In genomic region chr2:133941666-133942065, GRCh38 we compare ENCODE assay signal across 15 cellular contexts.
DNase-seq lines count a peak whose midpoint lies in the region; ATAC-seq, FAIRE-seq and TF ChIP-seq lines count a peak whose summit lies in the region.
"Had no signal": no experiment of that assay in that cellular context is flagged by ENCODE, and none has a peak within 500 bp of the region (broad histone marks: within the 10 kb centered on the region; RNA-seq: fewer than 3 reads in every experiment).

No MANE protein-coding gene starts in this region.

- CTCF ChIA-PET in IMR-90 (lab: Yijun Ruan, JAX), result interaction anchor here (0.7 kb wide), 1 partner anchor 262 kb away, joined by 4 read pairs; no protein-coding TSS in a partner anchor

- in situ Hi-C loops in IMR-90 (cut with MboI; ENCODE audit: low sequenced_read_pairs), result no loop called here

- WGBS in IMR-90 (ENCODE audit: extremely low coverage in 2 of 2, insufficient read length in 1 of 2), 2 experiments, result no CpG with 5 or more reads among the region's 2 CpGs
- 53% methylated on average over 2 of the region's 2 CpGs for WGBS in esophagus muscularis mucosa

- ATAC-seq in IMR-90 (ENCODE audit: low read depth), result peak; percentile 61
- no peak for ATAC-seq in stimulated activated effector memory CD8-positive, alpha-beta T cell treated with anti-CD3 and anti-CD28 coated beads, Interleukin-12 subunit alpha, Interleukin-12 subunit beta, amount 100 ng/mL, for 72 hours
- no peak for ATAC-seq in HG03159 (IDR thresholded peaks at IDR 0.05; ENCODE audit: unreplicated experiment)
- ATAC-seq: A549; CD8-positive, alpha-beta T cell had no signal

- H4K5ac ChIP-seq in IMR-90 (ENCODE audit: low read depth, low read length), result peak overlapping the region; percentile 21; the same call in 1 of the 2 replicates

- no peak for FAIRE-seq in H54 (lab: Jason Lieb, UNC)
- FAIRE-seq: A549, D721Med had no signal

- H2AK9ac ChIP-seq in IMR-90 (replicated peaks; ENCODE audit: low read depth, low read length, poor library complexity), result no peak overlapping the region

- no peak overlapping the region for H3K4me3 ChIP-seq in IMR-90 (ENCODE audit: insufficient read depth, low read depth, low read length)
- no peak overlapping the region for H3K4me3 ChIP-seq in adipocyte (ENCODE audit: low read length)
- no peak overlapping the region for H3K4me3 ChIP-seq in esophagus muscularis mucosa
- H3K4me3 ChIP-seq: A549 had no signal

- no peak overlapping the region for H3K23ac ChIP-seq in IMR-90 (ENCODE audit: low read depth, low read length)

- TF ChIP-seq EP300 in esophagus muscularis mucosa (IDR thresholded peaks at IDR 0.05), result no peak

- H3K27me3 ChIP-seq in IMR-90 (ENCODE audit: control insufficient read depth, insufficient read depth, low read length), result no peaks in the 10 kb centered on the region
- H3K27me3 ChIP-seq in adipocyte (replicated peaks; ENCODE audit: control insufficient read depth, insufficient read depth, low read length), result no peaks in the 10 kb centered on the region
- no peaks in the 10 kb centered on the region for H3K27me3 ChIP-seq in esophagus muscularis mucosa

- H3K36me3 Mint-ChIP-seq in stimulated activated effector memory CD8-positive, alpha-beta T cell treated with anti-CD3 and anti-CD28 coated beads, Interleukin-12 subunit alpha, Interleukin-12 subunit beta, amount 100 ng/mL, for 72 hours, result no peaks in the 10 kb centered on the region
- H3K36me3 Mint-ChIP-seq: CD14-positive monocyte; CD8-positive, alpha-beta T cell had no signal

- H3K36me3 ChIP-seq in IMR-90 (ENCODE audit: control insufficient read depth, insufficient read depth, low read length) (no peaks in the 10 kb centered on the region), adipocyte (ENCODE audit: control insufficient read depth, insufficient read depth, low read length, severe bottlenecking) (no peaks in the 10 kb centered on the region), esophagus muscularis mucosa (no peaks in the 10 kb centered on the region)

- H4K8ac ChIP-seq in IMR-90 (ENCODE audit: low read depth in 2 of 2, low read length in 2 of 2), result no peak overlapping the region; a peak in 1 of 4 replicates

- no peak for TF ChIP-seq RAD21 in IMR-90 (IDR thresholded peaks at IDR 0.05; ENCODE audit: low read length)

- no peak overlapping the region for H2BK20ac ChIP-seq in IMR-90 (ENCODE audit: low read depth, low read length)

- no peaks in the 10 kb centered on the region for H3K9me1 ChIP-seq in IMR-90 (ENCODE audit: insufficient read depth, low read length)

- H3K9me3 Mint-ChIP-seq in stimulated activated effector memory CD8-positive, alpha-beta T cell treated with anti-CD3 and anti-CD28 coated beads, Interleukin-12 subunit alpha, Interleukin-12 subunit beta, amount 100 ng/mL, for 72 hours, result no peaks in the 10 kb centered on the region
- H3K9me3 Mint-ChIP-seq: CD8-positive, alpha-beta T cell had no signal

- H3K4me2 ChIP-seq in IMR-90 (ENCODE audit: low read depth, low read length), result no peak overlapping the region; the same call in 1 of the 2 replicates
- H3K4me2 ChIP-seq: A549 had no signal

- no peak overlapping the region for H2BK5ac ChIP-seq in IMR-90 (ENCODE audit: low read depth, low read length, poor library complexity, severe bottlenecking)

- no peaks in the 10 kb centered on the region for H4K20me1 ChIP-seq in IMR-90 (ENCODE audit: insufficient read depth, low read length)

- intact Hi-C loops in IMR-90 (cut with micrococcal nuclease), result loop anchor here (5.0 kb wide), 1 partner anchor 71 kb away; no protein-coding TSS in a partner anchor
- intact Hi-C loops in esophagus muscularis mucosa (cut with DNase I), result no loop called here

- H2BK15ac ChIP-seq in IMR-90 (ENCODE audit: low read depth, low read length), result no peak overlapping the region

- peak overlapping the region; percentile 66 for H3K18ac ChIP-seq in IMR-90 (ENCODE audit: low read depth, low read length)

- TF ChIP-seq POLR2A in IMR-90 (IDR thresholded peaks at IDR 0.05; ENCODE audit: low read depth, low read length) (no peak), esophagus muscularis mucosa (IDR thresholded peaks at IDR 0.05; ENCODE audit: low read depth) (no peak), H54 (IDR thresholded peaks at IDR 0.05; ENCODE audit: low read depth, low read length) (no peak)

- H3K27ac ChIP-seq in IMR-90 (ENCODE audit: insufficient read depth, low read length), result peak overlapping the region; percentile 88; the same call in 1 of the 2 replicates
- H3K27ac ChIP-seq in esophagus muscularis mucosa (replicated peaks in 1 of 4), result no peak overlapping the region
- H3K27ac ChIP-seq: A549 had no signal

- no peak overlapping the region for H3K27ac Mint-ChIP-seq in stimulated activated effector memory CD8-positive, alpha-beta T cell treated with anti-CD3 and anti-CD28 coated beads, Interleukin-12 subunit alpha, Interleukin-12 subunit beta, amount 100 ng/mL, for 72 hours
- H3K27ac Mint-ChIP-seq: CD14-positive monocyte; CD8-positive, alpha-beta T cell had no signal

- no peaks in the 10 kb centered on the region for H3K79me1 ChIP-seq in IMR-90 (ENCODE audit: low read depth in 1 of 2, low read length in 2 of 2)

- H3K4me1 ChIP-seq in IMR-90 (ENCODE audit: control insufficient read depth, insufficient read depth, low read length), result peaks cover 8% of the 10 kb centered on the region
- peaks cover 21% of the 10 kb centered on the region for H3K4me1 ChIP-seq in adipocyte (ENCODE audit: control insufficient read depth, insufficient read depth, low read length)
- H3K4me1 ChIP-seq in esophagus muscularis mucosa, result no peaks in the 10 kb centered on the region
- H3K4me1 ChIP-seq: A549 had no signal

- no peak overlapping the region for H3K4ac ChIP-seq in IMR-90 (ENCODE audit: low read depth, low read length)

- H2AK5ac ChIP-seq in IMR-90 (ENCODE audit: low read depth, low read length), result no peak overlapping the region

- dilution Hi-C loops in IMR-90 (cut with HindIII; ENCODE audit: low sequenced_read_pairs, unreplicated experiment), result no loop called here

- no peak for TF ChIP-seq CTCF in IMR-90 (conservative IDR thresholded peaks at IDR 0.05; ENCODE audit: low read depth, low read length)
- no peak for TF ChIP-seq CTCF in esophagus muscularis mucosa (IDR thresholded peaks at IDR 0.05)

- H3K9ac ChIP-seq in IMR-90 (ENCODE audit: low read depth, low read length), result peak overlapping the region; percentile 42; the same call in 1 of the 2 replicates
- H3K9ac ChIP-seq in adipocyte (ENCODE audit: low read length), result peak overlapping the region; percentile 40

- no peak overlapping the region for H3K56ac ChIP-seq in IMR-90 (ENCODE audit: extremely low read depth, insufficient read depth, low read length)

- no peak overlapping the region for H3K4me3 Mint-ChIP-seq in stimulated activated effector memory CD8-positive, alpha-beta T cell treated with anti-CD3 and anti-CD28 coated beads, Interleukin-12 subunit alpha, Interleukin-12 subunit beta, amount 100 ng/mL, for 72 hours
- H3K4me3 Mint-ChIP-seq: CD14-positive monocyte; CD8-positive, alpha-beta T cell had no signal

- H3K9me3 ChIP-seq in IMR-90 (ENCODE audit: control insufficient read depth, insufficient read depth, low read length) (no peaks in the 10 kb centered on the region), adipocyte (ENCODE audit: control insufficient read depth, low read length) (no peaks in the 10 kb centered on the region), esophagus muscularis mucosa (no peaks in the 10 kb centered on the region)
- H3K9me3 ChIP-seq: A549 had no signal

- POLR2A ChIA-PET in IMR-90 (lab: Charles Lee; ENCODE audit: unreplicated experiment), result no interaction called here

- peak; percentile 44 for DNase-seq in IMR-90
- peak; percentile 88 for DNase-seq in adipocyte (ENCODE audit: low read depth)
- DNase-seq in esophagus muscularis mucosa (ENCODE audit: extremely low spot score), result peak; percentile 81
- DNase-seq in H54 (ENCODE audit: insufficient read length, low spot score), result no peak
- DNase-seq in stimulated activated effector memory CD8-positive, alpha-beta T cell treated with anti-CD3 and anti-CD28 coated beads, Interleukin-12 subunit alpha, Interleukin-12 subunit beta, amount 100 ng/mL, for 72 hours (ENCODE audit: low spot score in 2 of 2), result no peak
- no peak for DNase-seq in stimulated activated CD4-positive, alpha-beta T cell treated with anti-CD3 and anti-CD28 coated beads, Interleukin-4, amount 100 ng/mL, for 4 hours
- DNase-seq: CD8-positive, alpha-beta T cell; COR-L47; DMS153; DMS79 treated with DMSO at 0.1 percent for 48 hours; GDM1 had no signal

- no peak overlapping the region for H2BK120ac ChIP-seq in IMR-90 (ENCODE audit: low read depth, low read length)

- H2AFZ ChIP-seq in IMR-90 (replicated peaks; ENCODE audit: low read length, poor library complexity), result no peak overlapping the region

- no peak overlapping the region for H4K91ac ChIP-seq in IMR-90 (ENCODE audit: insufficient read depth, low read depth, low read length)

- no peak overlapping the region for H3K14ac ChIP-seq in IMR-90 (replicated peaks; ENCODE audit: low read depth, low read length)

- no peaks in the 10 kb centered on the region for H3K4me1 Mint-ChIP-seq in stimulated activated effector memory CD8-positive, alpha-beta T cell treated with anti-CD3 and anti-CD28 coated beads, Interleukin-12 subunit alpha, Interleukin-12 subunit beta, amount 100 ng/mL, for 72 hours
- H3K4me1 Mint-ChIP-seq: CD14-positive monocyte had no signal

- no TSS peak for BruUV-seq in IMR-90 (replicated peaks; lab: Mats Ljungman, UMichigan)

TF ChIP-seq in IMR-90, 13 proteins besides CTCF, POLR2A, EP300 and RAD21 (continues in another document):
- TF ChIP-seq CEBPB (IDR thresholded peaks at IDR 0.05; ENCODE audit: low read depth, low read length), result no peak
- no peak for TF ChIP-seq SMC3 (IDR thresholded peaks at IDR 0.05; ENCODE audit: low read depth, low read length)
- TF ChIP-seq RCOR1 (IDR thresholded peaks at IDR 0.05; ENCODE audit: insufficient replicate concordance, low read length), result no peak
- no peak for TF ChIP-seq ELK1 (IDR thresholded peaks at IDR 0.05; ENCODE audit: borderline replicate concordance, low read depth, low read length)
- TF ChIP-seq MXI1 (IDR thresholded peaks at IDR 0.05; ENCODE audit: borderline replicate concordance, low read depth, low read length), result no peak

Comparison
In these comparisons a context has a peak if more than half of its experiments do, and no peak if none do; other contexts are left out.
1. DNase-seq: peak in IMR-90 (single experiment), adipocyte (single experiment) and esophagus muscularis mucosa (single experiment); none in H54 (single experiment), stimulated activated effector memory CD8-positive, alpha-beta T cell treated with anti-CD3 and anti-CD28 coated beads, Interleukin-12 subunit alpha, Interleukin-12 subunit beta, amount 100 ng/mL, for 72 hours (0 of 2) and stimulated activated CD4-positive, alpha-beta T cell treated with anti-CD3 and anti-CD28 coated beads, Interleukin-4, amount 100 ng/mL, for 4 hours (0 of 2).